13 cellular contexts compared by ENCODE assay signal in the genomic region with DNA sequence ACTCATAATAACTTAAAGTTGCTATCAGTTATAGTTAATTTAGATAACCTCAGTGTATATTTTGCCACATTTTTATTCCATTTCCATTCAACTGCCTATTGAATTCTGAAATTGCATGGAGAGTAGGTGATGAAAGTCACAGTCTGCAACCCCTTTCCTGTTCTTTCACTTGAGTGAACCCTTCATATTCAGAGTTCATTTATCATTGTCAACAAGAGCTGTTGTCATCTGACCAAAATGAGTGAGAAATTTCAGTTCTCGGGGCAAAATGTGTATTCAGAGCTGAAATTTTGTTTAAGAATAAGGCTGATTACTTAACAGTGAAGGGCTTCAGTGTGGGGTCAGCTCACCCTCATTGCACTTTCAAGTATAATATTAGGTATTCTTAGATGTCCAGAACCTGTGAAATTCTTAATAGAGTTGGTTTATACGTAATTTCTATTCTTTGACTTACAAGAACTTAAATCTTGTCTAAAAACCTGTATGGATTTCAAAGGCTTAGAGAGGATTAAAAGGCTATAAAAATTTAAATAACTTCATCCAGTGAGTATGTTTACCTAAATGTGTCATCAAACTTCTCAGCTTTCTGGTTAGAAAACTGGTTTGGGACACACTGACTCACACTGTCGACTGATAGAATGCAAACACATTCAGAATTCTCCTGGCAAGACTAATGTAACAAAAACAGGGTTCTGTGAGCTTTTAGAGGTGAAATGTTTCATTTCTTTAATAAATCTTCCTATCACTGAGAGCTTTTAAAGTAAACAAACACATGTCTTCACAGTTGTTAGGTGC.
DNase-seq lines count a peak whose midpoint lies in the region; ATAC-seq and TF ChIP-seq lines count a peak whose summit lies in the region.
"Had no signal": no experiment of that assay in that cellular context is flagged by ENCODE, and none has a peak within 500 bp of the region (broad histone marks: within the 10 kb centered on the region; RNA-seq: fewer than 3 reads in every experiment).

No MANE protein-coding gene starts in this region.

- H3K36me3 ChIP-seq in adipocyte (ENCODE audit: control insufficient read depth, insufficient read depth, low read length, severe bottlenecking): no peaks in the 10 kb centered on the region
- no peaks in the 10 kb centered on the region for H3K36me3 ChIP-seq in smooth muscle cell (ENCODE audit: low read depth)
- H3K36me3 ChIP-seq: SJCRH30 had no signal

- H3K4me1 ChIP-seq in adipocyte (ENCODE audit: control insufficient read depth, insufficient read depth, low read length): peaks cover 15% of the 10 kb centered on the region
- peaks cover 23% of the 10 kb centered on the region for H3K4me1 ChIP-seq in foreskin keratinocyte
- H3K4me1 ChIP-seq in smooth muscle cell (ENCODE audit: low read depth): peaks cover 8% of the 10 kb centered on the region

- peak overlapping the region; percentile 62 for H3K4me2 ChIP-seq in smooth muscle cell

- DNase-seq in NCI-H82 (lab: John Stamatoyannopoulos, UW): peak; percentile 52
- no peak for DNase-seq in NCI-H82 treated with DMSO at 0.1 percent for 48 hours (lab: John Stamatoyannopoulos, UW; ENCODE audit: unreplicated experiment)
- DNase-seq in adipocyte (ENCODE audit: low read depth): peak; percentile 31
- peak; percentile 68 to 79 for DNase-seq in foreskin keratinocyte
- DNase-seq in smooth muscle cell (lab: John Stamatoyannopoulos, UW; ENCODE audit: unreplicated experiment): no peak
- no peak for DNase-seq in DMS53 treated with DMSO at 0.1 percent for 48 hours (lab: John Stamatoyannopoulos, UW; ENCODE audit: unreplicated experiment)
- no peak for DNase-seq in iPS-NIHi11 (ENCODE audit: low spot score)
- no peak for DNase-seq in hippocampal formation (lab: John Stamatoyannopoulos, UW)
- DNase-seq: 8988T; activated naive CD4-positive, alpha-beta T cell treated with anti-CD3 and anti-CD28 coated beads, Interleukin-2, amount 10 ng/mL, durations not matched to agents 7 days and 5 days; DMS153; NCI-H2029 treated with DMSO at 0.1 percent for 48 hours had no signal

- no peaks in the 10 kb centered on the region for H4K20me1 ChIP-seq in smooth muscle cell (ENCODE audit: low read depth)

- H3K27ac ChIP-seq in foreskin keratinocyte (peak overlapping the region; percentile 25), smooth muscle cell (ENCODE audit: low read depth) (peak overlapping the region; percentile 91)
- H3K27ac ChIP-seq: SJCRH30 had no signal

- H3K79me2 ChIP-seq in smooth muscle cell (ENCODE audit: low read depth): no peaks in the 10 kb centered on the region

- H3K27me3 ChIP-seq in adipocyte (replicated peaks; ENCODE audit: control insufficient read depth, insufficient read depth, low read length) (no peaks in the 10 kb centered on the region), foreskin keratinocyte (no peaks in the 10 kb centered on the region), smooth muscle cell (ENCODE audit: low read depth) (no peaks in the 10 kb centered on the region)
- H3K27me3 ChIP-seq: SJCRH30 had no signal

- no peak overlapping the region for H2AFZ ChIP-seq in smooth muscle cell (ENCODE audit: low read depth)

- 11% methylated on average over 3 of the region's 3 CpGs for WGBS in smooth muscle cell (ENCODE audit: low lambda C conversion rate)

- TF ChIP-seq CTCF in foreskin keratinocyte (conservative IDR thresholded peaks at IDR 0.05): no peak
- no peak for TF ChIP-seq CTCF in smooth muscle cell (IDR thresholded peaks at IDR 0.05; ENCODE audit: borderline replicate concordance, insufficient read depth, poor library complexity, severe bottlenecking)

- H3K4me3 ChIP-seq in adipocyte (ENCODE audit: low read length) (no peak overlapping the region), smooth muscle cell (no peak overlapping the region)
- H3K4me3 ChIP-seq: SJCRH30 had no signal

- H3K9ac ChIP-seq in adipocyte (ENCODE audit: low read length): no peak overlapping the region
- H3K9ac ChIP-seq in smooth muscle cell (ENCODE audit: low read depth): peak overlapping the region; percentile 30

- peak; percentile 94 for ATAC-seq in foreskin keratinocyte

- no peaks in the 10 kb centered on the region for H3K9me3 ChIP-seq in adipocyte (ENCODE audit: control insufficient read depth, low read length)
- no peaks in the 10 kb centered on the region for H3K9me3 ChIP-seq in smooth muscle cell (replicated peaks; ENCODE audit: low read depth)
- H3K9me3 ChIP-seq: SJCRH30 had no signal

- no peaks in the 10 kb centered on the region for H3F3A ChIP-seq in smooth muscle cell (ENCODE audit: low read depth)

Comparison
In these comparisons a context has a peak if more than half of its experiments do, and no peak if none do; other contexts are left out.
1. DNase-seq: peak in NCI-H82 (single experiment), adipocyte (single experiment) and foreskin keratinocyte (2 of 2); none in NCI-H82 treated with DMSO at 0.1 percent for 48 hours (single experiment), smooth muscle cell (single experiment), DMS53 treated with DMSO at 0.1 percent for 48 hours (single experiment), iPS-NIHi11 (single experiment) and hippocampal formation (0 of 2).